1 cellular context compared by ENCODE assay signal in the genomic region with DNA sequence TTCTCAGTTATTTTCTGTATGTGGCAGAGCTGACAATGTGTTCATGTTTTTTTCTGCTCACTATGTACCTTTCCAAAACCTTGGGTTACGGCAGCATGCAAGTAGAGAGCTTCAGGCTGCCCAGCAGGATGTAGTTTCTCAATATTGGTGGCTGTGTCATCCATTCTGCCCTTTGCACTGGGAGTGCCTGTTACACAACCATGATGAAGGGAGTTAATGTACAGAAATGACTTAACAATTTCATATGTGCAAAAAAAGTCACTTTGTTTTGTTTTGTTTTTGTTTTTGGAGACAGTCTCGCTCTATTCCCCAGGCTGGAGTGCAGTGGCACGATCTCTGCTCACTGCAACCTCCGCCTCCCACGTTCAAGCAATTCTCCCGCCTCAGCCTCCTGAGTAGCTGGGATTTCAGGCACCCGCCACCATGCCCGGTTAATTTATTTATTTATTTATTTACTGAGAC.
TF ChIP-seq lines count a peak whose summit lies in the region.

No MANE protein-coding gene starts in this region.

TF ChIP-seq in HepG2, 621 proteins besides CTCF, POLR2A, EP300 and RAD21 (continued from another document and continues in another):
- TF ChIP-seq ZNF547 (CRISPR knock-in tag; IDR thresholded peaks at IDR 0.05) (no peak), POLR2G (IDR thresholded peaks at IDR 0.05; ENCODE audit: low read depth, low read length) (no peak; the same call in 1 of the 2 replicates), ZBTB20 (CRISPR knock-in tag; IDR thresholded peaks at IDR 0.05; ENCODE audit: borderline replicate concordance, low read depth) (peak; percentile 98; the same call in 1 of the 2 replicates), ZNF3 (CRISPR knock-in tag; IDR thresholded peaks at IDR 0.05) (no peak), POLR2AphosphoS2 (IDR thresholded peaks at IDR 0.05; ENCODE audit: low read depth, low read length) (no peak), SP5 (CRISPR knock-in tag; IDR thresholded peaks at IDR 0.05; ENCODE audit: borderline replicate concordance, low read depth) (peak; percentile 60; the same call in 1 of the 2 replicates), ZNF768 (CRISPR knock-in tag; IDR thresholded peaks at IDR 0.05) (no peak), ZSCAN29 (CRISPR knock-in tag; conservative IDR thresholded peaks at IDR 0.05) (0 out of 2 replicates have a peak, but pooled peaks have one; percentile 50), ZBTB8A (CRISPR knock-in tag; IDR thresholded peaks at IDR 0.05; ENCODE audit: borderline replicate concordance, low read depth) (no peak), CREM (IDR thresholded peaks at IDR 0.05) (peak; percentile 64; the same call in 1 of the 2 replicates), CREM (CRISPR knock-in tag; IDR thresholded peaks at IDR 0.05) (no peak), ZNF652 (CRISPR knock-in tag; IDR thresholded peaks at IDR 0.05; ENCODE audit: borderline replicate concordance, low read depth) (peak; percentile 45; the same call in 1 of the 2 replicates), ZNF253 (CRISPR knock-in tag; IDR thresholded peaks at IDR 0.05; ENCODE audit: borderline replicate concordance) (no peak), ZNF7 (CRISPR knock-in tag; IDR thresholded peaks at IDR 0.05) (no peak), NFYC (CRISPR knock-in tag; IDR thresholded peaks at IDR 0.05) (no peak), ZNF878 (CRISPR knock-in tag; IDR thresholded peaks at IDR 0.05) (0 out of 2 replicates have a peak, but pooled peaks have one; percentile 50), PAX8 (CRISPR knock-in tag; IDR thresholded peaks at IDR 0.05; ENCODE audit: borderline replicate concordance) (no peak), ISL2 (CRISPR knock-in tag; IDR thresholded peaks at IDR 0.05) (0 out of 2 replicates have a peak, but pooled peaks have one; percentile 36), NCOR1 (IDR thresholded peaks at IDR 0.05; ENCODE audit: borderline replicate concordance, low read length) (peak; percentile 81; the same call in 1 of the 2 replicates), ZNF749 (CRISPR knock-in tag; IDR thresholded peaks at IDR 0.05; ENCODE audit: borderline replicate concordance) (no peak), MED1 (CRISPR knock-in tag; IDR thresholded peaks at IDR 0.05) (peak; percentile 92), IRF2 (CRISPR knock-in tag; IDR thresholded peaks at IDR 0.05) (peak; percentile 72), RARA (CRISPR knock-in tag; IDR thresholded peaks at IDR 0.05) (peak; percentile 85), ZFP36L1 (CRISPR knock-in tag; IDR thresholded peaks at IDR 0.05) (peak; percentile 80; the same call in 1 of the 2 replicates), NONO (IDR thresholded peaks at IDR 0.05) (no peak), NONO (CRISPR knock-in tag; conservative IDR thresholded peaks at IDR 0.05) (peak; percentile 73), ARHGAP35 (CRISPR knock-in tag; IDR thresholded peaks at IDR 0.05; ENCODE audit: borderline replicate concordance) (no peak), ZKSCAN1 (IDR thresholded peaks at IDR 0.05; ENCODE audit: low read length) (no peak), NFYB (CRISPR knock-in tag; IDR thresholded peaks at IDR 0.05) (no peak), KDM3A (CRISPR knock-in tag; IDR thresholded peaks at IDR 0.05; ENCODE audit: low read depth) (no peak)
- TF ChIP-seq, protein P1, sequence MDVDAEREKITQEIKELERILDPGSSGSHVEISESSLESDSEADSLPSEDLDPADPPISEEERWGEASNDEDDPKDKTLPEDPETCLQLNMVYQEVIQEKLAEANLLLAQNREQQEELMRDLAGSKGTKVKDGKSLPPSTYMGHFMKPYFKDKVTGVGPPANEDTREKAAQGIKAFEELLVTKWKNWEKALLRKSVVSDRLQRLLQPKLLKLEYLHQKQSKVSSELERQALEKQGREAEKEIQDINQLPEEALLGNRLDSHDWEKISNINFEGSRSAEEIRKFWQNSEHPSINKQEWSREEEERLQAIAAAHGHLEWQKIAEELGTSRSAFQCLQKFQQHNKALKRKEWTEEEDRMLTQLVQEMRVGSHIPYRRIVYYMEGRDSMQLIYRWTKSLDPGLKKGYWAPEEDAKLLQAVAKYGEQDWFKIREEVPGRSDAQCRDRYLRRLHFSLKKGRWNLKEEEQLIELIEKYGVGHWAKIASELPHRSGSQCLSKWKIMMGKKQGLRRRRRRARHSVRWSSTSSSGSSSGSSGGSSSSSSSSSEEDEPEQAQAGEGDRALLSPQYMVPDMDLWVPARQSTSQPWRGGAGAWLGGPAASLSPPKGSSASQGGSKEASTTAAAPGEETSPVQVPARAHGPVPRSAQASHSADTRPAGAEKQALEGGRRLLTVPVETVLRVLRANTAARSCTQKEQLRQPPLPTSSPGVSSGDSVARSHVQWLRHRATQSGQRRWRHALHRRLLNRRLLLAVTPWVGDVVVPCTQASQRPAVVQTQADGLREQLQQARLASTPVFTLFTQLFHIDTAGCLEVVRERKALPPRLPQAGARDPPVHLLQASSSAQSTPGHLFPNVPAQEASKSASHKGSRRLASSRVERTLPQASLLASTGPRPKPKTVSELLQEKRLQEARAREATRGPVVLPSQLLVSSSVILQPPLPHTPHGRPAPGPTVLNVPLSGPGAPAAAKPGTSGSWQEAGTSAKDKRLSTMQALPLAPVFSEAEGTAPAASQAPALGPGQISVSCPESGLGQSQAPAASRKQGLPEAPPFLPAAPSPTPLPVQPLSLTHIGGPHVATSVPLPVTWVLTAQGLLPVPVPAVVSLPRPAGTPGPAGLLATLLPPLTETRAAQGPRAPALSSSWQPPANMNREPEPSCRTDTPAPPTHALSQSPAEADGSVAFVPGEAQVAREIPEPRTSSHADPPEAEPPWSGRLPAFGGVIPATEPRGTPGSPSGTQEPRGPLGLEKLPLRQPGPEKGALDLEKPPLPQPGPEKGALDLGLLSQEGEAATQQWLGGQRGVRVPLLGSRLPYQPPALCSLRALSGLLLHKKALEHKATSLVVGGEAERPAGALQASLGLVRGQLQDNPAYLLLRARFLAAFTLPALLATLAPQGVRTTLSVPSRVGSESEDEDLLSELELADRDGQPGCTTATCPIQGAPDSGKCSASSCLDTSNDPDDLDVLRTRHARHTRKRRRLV (CRISPR knock-in tag; IDR thresholded peaks at IDR 0.05) = no peak
- TF ChIP-seq, protein P2, sequence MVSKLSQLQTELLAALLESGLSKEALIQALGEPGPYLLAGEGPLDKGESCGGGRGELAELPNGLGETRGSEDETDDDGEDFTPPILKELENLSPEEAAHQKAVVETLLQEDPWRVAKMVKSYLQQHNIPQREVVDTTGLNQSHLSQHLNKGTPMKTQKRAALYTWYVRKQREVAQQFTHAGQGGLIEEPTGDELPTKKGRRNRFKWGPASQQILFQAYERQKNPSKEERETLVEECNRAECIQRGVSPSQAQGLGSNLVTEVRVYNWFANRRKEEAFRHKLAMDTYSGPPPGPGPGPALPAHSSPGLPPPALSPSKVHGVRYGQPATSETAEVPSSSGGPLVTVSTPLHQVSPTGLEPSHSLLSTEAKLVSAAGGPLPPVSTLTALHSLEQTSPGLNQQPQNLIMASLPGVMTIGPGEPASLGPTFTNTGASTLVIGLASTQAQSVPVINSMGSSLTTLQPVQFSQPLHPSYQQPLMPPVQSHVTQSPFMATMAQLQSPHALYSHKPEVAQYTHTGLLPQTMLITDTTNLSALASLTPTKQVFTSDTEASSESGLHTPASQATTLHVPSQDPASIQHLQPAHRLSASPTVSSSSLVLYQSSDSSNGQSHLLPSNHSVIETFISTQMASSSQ (IDR thresholded peaks at IDR 0.05; ENCODE audit: low read depth) = peak; percentile 55
- TF ChIP-seq, protein P2 (CRISPR knock-in tag; IDR thresholded peaks at IDR 0.05; ENCODE audit: borderline replicate concordance) = peak; percentile 45; the same call in 1 of the 2 replicates
- TF ChIP-seq, protein P3, sequence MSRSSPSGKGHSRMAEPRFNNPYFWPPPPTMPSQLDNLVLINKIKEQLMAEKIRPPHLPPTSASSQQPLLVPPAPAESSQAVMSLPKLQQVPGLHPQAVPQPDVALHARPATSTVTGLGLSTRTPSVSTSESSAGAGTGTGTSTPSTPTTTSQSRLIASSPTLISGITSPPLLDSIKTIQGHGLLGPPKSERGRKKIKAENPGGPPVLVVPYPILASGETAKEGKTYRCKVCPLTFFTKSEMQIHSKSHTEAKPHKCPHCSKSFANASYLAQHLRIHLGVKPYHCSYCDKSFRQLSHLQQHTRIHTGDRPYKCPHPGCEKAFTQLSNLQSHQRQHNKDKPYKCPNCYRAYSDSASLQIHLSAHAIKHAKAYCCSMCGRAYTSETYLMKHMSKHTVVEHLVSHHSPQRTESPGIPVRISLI (CRISPR knock-in tag; IDR thresholded peaks at IDR 0.05; ENCODE audit: borderline replicate concordance) = peak; percentile 86
- TF ChIP-seq, protein P4, sequence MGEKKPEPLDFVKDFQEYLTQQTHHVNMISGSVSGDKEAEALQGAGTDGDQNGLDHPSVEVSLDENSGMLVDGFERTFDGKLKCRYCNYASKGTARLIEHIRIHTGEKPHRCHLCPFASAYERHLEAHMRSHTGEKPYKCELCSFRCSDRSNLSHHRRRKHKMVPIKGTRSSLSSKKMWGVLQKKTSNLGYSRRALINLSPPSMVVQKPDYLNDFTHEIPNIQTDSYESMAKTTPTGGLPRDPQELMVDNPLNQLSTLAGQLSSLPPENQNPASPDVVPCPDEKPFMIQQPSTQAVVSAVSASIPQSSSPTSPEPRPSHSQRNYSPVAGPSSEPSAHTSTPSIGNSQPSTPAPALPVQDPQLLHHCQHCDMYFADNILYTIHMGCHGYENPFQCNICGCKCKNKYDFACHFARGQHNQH (CRISPR knock-in tag; IDR thresholded peaks at IDR 0.05) = peak; percentile 86
- TF ChIP-seq, protein P5, sequence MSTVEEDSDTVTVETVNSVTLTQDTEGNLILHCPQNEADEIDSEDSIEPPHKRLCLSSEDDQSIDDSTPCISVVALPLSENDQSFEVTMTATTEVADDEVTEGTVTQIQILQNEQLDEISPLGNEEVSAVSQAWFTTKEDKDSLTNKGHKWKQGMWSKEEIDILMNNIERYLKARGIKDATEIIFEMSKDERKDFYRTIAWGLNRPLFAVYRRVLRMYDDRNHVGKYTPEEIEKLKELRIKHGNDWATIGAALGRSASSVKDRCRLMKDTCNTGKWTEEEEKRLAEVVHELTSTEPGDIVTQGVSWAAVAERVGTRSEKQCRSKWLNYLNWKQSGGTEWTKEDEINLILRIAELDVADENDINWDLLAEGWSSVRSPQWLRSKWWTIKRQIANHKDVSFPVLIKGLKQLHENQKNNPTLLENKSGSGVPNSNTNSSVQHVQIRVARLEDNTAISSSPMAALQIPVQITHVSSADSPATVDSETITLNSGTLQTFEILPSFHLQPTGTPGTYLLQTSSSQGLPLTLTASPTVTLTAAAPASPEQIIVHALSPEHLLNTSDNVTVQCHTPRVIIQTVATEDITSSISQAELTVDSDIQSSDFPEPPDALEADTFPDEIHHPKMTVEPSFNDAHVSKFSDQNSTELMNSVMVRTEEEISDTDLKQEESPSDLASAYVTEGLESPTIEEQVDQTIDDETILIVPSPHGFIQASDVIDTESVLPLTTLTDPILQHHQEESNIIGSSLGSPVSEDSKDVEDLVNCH (CRISPR knock-in tag; IDR thresholded peaks at IDR 0.05) = no peak
- TF ChIP-seq, protein P6, sequence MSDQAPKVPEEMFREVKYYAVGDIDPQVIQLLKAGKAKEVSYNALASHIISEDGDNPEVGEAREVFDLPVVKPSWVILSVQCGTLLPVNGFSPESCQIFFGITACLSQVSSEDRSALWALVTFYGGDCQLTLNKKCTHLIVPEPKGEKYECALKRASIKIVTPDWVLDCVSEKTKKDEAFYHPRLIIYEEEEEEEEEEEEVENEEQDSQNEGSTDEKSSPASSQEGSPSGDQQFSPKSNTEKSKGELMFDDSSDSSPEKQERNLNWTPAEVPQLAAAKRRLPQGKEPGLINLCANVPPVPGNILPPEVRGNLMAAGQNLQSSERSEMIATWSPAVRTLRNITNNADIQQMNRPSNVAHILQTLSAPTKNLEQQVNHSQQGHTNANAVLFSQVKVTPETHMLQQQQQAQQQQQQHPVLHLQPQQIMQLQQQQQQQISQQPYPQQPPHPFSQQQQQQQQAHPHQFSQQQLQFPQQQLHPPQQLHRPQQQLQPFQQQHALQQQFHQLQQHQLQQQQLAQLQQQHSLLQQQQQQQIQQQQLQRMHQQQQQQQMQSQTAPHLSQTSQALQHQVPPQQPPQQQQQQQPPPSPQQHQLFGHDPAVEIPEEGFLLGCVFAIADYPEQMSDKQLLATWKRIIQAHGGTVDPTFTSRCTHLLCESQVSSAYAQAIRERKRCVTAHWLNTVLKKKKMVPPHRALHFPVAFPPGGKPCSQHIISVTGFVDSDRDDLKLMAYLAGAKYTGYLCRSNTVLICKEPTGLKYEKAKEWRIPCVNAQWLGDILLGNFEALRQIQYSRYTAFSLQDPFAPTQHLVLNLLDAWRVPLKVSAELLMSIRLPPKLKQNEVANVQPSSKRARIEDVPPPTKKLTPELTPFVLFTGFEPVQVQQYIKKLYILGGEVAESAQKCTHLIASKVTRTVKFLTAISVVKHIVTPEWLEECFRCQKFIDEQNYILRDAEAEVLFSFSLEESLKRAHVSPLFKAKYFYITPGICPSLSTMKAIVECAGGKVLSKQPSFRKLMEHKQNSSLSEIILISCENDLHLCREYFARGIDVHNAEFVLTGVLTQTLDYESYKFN (CRISPR knock-in tag; conservative IDR thresholded peaks at IDR 0.05) = peak; percentile 90
- TF ChIP-seq, protein P7, sequence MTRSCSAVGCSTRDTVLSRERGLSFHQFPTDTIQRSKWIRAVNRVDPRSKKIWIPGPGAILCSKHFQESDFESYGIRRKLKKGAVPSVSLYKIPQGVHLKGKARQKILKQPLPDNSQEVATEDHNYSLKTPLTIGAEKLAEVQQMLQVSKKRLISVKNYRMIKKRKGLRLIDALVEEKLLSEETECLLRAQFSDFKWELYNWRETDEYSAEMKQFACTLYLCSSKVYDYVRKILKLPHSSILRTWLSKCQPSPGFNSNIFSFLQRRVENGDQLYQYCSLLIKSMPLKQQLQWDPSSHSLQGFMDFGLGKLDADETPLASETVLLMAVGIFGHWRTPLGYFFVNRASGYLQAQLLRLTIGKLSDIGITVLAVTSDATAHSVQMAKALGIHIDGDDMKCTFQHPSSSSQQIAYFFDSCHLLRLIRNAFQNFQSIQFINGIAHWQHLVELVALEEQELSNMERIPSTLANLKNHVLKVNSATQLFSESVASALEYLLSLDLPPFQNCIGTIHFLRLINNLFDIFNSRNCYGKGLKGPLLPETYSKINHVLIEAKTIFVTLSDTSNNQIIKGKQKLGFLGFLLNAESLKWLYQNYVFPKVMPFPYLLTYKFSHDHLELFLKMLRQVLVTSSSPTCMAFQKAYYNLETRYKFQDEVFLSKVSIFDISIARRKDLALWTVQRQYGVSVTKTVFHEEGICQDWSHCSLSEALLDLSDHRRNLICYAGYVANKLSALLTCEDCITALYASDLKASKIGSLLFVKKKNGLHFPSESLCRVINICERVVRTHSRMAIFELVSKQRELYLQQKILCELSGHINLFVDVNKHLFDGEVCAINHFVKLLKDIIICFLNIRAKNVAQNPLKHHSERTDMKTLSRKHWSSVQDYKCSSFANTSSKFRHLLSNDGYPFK (CRISPR knock-in tag; IDR thresholded peaks at IDR 0.05; ENCODE audit: borderline replicate concordance) = no peak
